ENCODE assay signal across 8 cellular contexts in the genomic region with DNA sequence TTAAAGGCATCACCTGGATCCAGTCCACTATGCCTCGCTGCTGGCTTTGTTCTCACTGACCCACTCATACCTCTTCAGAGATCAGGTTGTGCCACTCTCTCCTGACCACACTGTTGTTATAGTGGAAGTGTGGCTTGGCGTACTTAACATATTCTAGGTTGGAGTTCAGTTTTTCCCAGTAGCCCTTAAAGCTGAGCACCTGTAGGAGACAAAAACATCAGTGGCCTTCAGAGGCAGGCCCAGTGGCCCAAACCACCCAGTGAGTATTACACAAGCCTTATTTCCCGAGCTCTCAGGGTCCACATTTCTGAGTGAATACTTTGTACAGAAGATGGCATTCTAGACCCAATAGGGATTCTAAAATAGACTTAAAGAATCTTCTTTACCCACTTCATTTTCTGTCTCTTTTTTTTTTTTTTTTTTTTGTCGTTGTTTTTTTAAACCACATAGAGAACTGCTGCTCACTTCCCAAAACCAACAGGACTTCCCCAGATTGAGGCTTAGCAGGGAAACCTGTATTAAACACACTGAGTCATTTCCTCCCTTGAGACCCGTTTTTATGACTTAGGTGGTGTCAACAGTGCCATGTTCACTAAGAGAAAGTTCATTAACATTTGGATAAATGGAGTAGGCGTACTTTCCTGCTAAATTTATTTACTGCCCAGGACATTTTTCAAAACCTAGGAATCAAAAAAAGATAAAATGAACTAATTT.
DNase-seq lines count a peak whose midpoint lies in the region; ATAC-seq and TF ChIP-seq lines count a peak whose summit lies in the region.

No MANE protein-coding gene starts in this region.

- no peak overlapping the region for H3K4me2 ChIP-seq in DND-41 (ENCODE audit: insufficient read depth, low read length)
- H3K4me2 ChIP-seq in skeletal muscle satellite cell (ENCODE audit: low read length): peak overlapping the region; percentile 31
- H3K4me2 ChIP-seq in SK-N-SH: no peak overlapping the region

- H3K27ac ChIP-seq in DND-41 (ENCODE audit: low read length) (no peak overlapping the region), SK-N-SH (ENCODE audit: low read depth in 2 of 2, low read length in 1 of 2) (no peak overlapping the region), testis (peak overlapping the region in 1 of 2 donors; percentile 42)

- DNase-seq in DND-41 (peak; percentile 22), anterior cingulate cortex (lab: John Stamatoyannopoulos, UW) (no peak), SK-N-SH (no peak), testis (no peak)

- no peaks in the 10 kb centered on the region for H3K27me3 Mint-ChIP-seq in activated T-helper 17 cell treated with anti-CD3 and anti-CD28 coated beads, Interleukin-2, amount 50 U/mL, for 72 hours

- H3K27ac Mint-ChIP-seq in activated T-helper 17 cell treated with anti-CD3 and anti-CD28 coated beads, Interleukin-2, amount 50 U/mL, for 72 hours: peak overlapping the region; percentile 65

- H3K36me3 ChIP-seq in DND-41 (ENCODE audit: insufficient read depth, low read length): no peaks in the 10 kb centered on the region
- no peaks in the 10 kb centered on the region for H3K36me3 ChIP-seq in skeletal muscle satellite cell (ENCODE audit: insufficient read depth, low read length)
- H3K36me3 ChIP-seq in SK-N-SH (replicated peaks in 1 of 2; ENCODE audit: control insufficient read depth in 1 of 2, insufficient read depth in 2 of 2, low read length in 1 of 2): no peaks in the 10 kb centered on the region
- H3K36me3 ChIP-seq in testis (ENCODE audit: low read depth, missing control alignments): no peaks in the 10 kb centered on the region

- no peak for TF ChIP-seq POLR2A in testis (IDR thresholded peaks at IDR 0.05)

- H2AFZ ChIP-seq in DND-41 (ENCODE audit: low read depth, low read length) (no peak overlapping the region), SK-N-SH (ENCODE audit: low read depth) (no peak overlapping the region)

- TF ChIP-seq CTCF in DND-41 (IDR thresholded peaks at IDR 0.05; ENCODE audit: borderline replicate concordance, extremely low read depth, low read length, poor library complexity, severe bottlenecking) (no peak), SK-N-SH (IDR thresholded peaks at IDR 0.05) (no peak), testis (IDR thresholded peaks at IDR 0.05) (no peak)

- no peak overlapping the region for H3K4me3 ChIP-seq in DND-41 (ENCODE audit: low read depth in 1 of 2, low read length in 2 of 2)
- no peak overlapping the region for H3K4me3 ChIP-seq in skeletal muscle satellite cell (ENCODE audit: low read length)
- no peak overlapping the region for H3K4me3 ChIP-seq in SK-N-SH (ENCODE audit: low read depth in 2 of 2, low read length in 1 of 2)
- H3K4me3 ChIP-seq in testis: no peak overlapping the region

- H3K9me3 Mint-ChIP-seq in activated T-helper 17 cell treated with anti-CD3 and anti-CD28 coated beads, Interleukin-2, amount 50 U/mL, for 72 hours: no peaks in the 10 kb centered on the region

- no peak for TF ChIP-seq RAD21 in SK-N-SH (IDR thresholded peaks at IDR 0.05; ENCODE audit: low read length)

- no peaks in the 10 kb centered on the region for H3F3A ChIP-seq in SK-N-SH (replicated peaks; ENCODE audit: insufficient read depth)

- no peak for TF ChIP-seq EP300 in SK-N-SH (IDR thresholded peaks at IDR 0.05; ENCODE audit: borderline replicate concordance in 1 of 2, low read depth in 1 of 2, low read length in 1 of 2)

- ATAC-seq in DND-41 (ENCODE audit: insufficient read depth, low read depth): peak; percentile 37
- ATAC-seq in GM19463 (IDR thresholded peaks at IDR 0.05; ENCODE audit: unreplicated experiment): peak; percentile 60
- peak; percentile 39 for ATAC-seq in HG03575 (IDR thresholded peaks at IDR 0.05; ENCODE audit: extremely low read depth, insufficient number of reproducible peaks, low FRiP score, unreplicated experiment)
- peak; percentile 72 for ATAC-seq in activated T-helper 17 cell treated with anti-CD3 and anti-CD28 coated beads, Interleukin-2, amount 50 U/mL, for 72 hours (replicated peaks)

- no peaks in the 10 kb centered on the region for H3K27me3 ChIP-seq in DND-41 (ENCODE audit: insufficient read depth, low read length, poor library complexity)
- H3K27me3 ChIP-seq in skeletal muscle satellite cell (ENCODE audit: control insufficient read depth, insufficient read depth, low read length): no peaks in the 10 kb centered on the region
- no peaks in the 10 kb centered on the region for H3K27me3 ChIP-seq in SK-N-SH (ENCODE audit: insufficient read depth)
- no peaks in the 10 kb centered on the region for H3K27me3 ChIP-seq in testis

- peaks cover 43% of the 10 kb centered on the region for H3K4me1 Mint-ChIP-seq in activated T-helper 17 cell treated with anti-CD3 and anti-CD28 coated beads, Interleukin-2, amount 50 U/mL, for 72 hours

- CTCF ChIA-PET in SK-N-SH (lab: Yijun Ruan, JAX): interaction anchor here (1.0 kb wide), 1 partner anchor 83 kb away, joined by 4 read pairs; no protein-coding TSS in a partner anchor

- no peaks in the 10 kb centered on the region for H3K79me2 ChIP-seq in DND-41 (ENCODE audit: insufficient read depth, low read length)
- no peaks in the 10 kb centered on the region for H3K79me2 ChIP-seq in SK-N-SH (ENCODE audit: insufficient read depth)

- POLR2A ChIA-PET in SK-N-SH (lab: Yijun Ruan, JAX): no interaction called here

- 78% methylated on average over 6 of the region's 6 CpGs for WGBS in SK-N-SH (ENCODE audit: low lambda C conversion rate)
- WGBS in testis, 2 donors: 77 to 85% methylated on average over 6 of the region's 6 CpGs

- H3K4me1 ChIP-seq in DND-41 (ENCODE audit: insufficient read depth, low read length): peaks cover 39% of the 10 kb centered on the region
- peaks cover 64% of the 10 kb centered on the region for H3K4me1 ChIP-seq in skeletal muscle satellite cell (ENCODE audit: control insufficient read depth, insufficient read depth, low read length)
- H3K4me1 ChIP-seq in SK-N-SH (ENCODE audit: control insufficient read depth in 1 of 2, insufficient read depth in 2 of 2, low read depth in 1 of 2, low read length in 1 of 2): peaks cover 26 to 47% of the 10 kb centered on the region in 2 experiments
- peaks cover 20% of the 10 kb centered on the region for H3K4me1 ChIP-seq in testis

- intact Hi-C loops in testis (cut with DNase I; ENCODE audit: low total_unique reads): no loop called here

- peaks cover 6% of the 10 kb centered on the region for H3K36me3 Mint-ChIP-seq in activated T-helper 17 cell treated with anti-CD3 and anti-CD28 coated beads, Interleukin-2, amount 50 U/mL, for 72 hours (ENCODE audit: low read depth)

- H3K9ac ChIP-seq in DND-41 (ENCODE audit: low read depth, low read length) (no peak overlapping the region), skeletal muscle satellite cell (ENCODE audit: low read depth, low read length) (no peak overlapping the region), SK-N-SH (no peak overlapping the region)

- no peaks in the 10 kb centered on the region for H3K9me2 ChIP-seq in SK-N-SH

- peak overlapping the region; percentile 65 for H3K4me3 Mint-ChIP-seq in activated T-helper 17 cell treated with anti-CD3 and anti-CD28 coated beads, Interleukin-2, amount 50 U/mL, for 72 hours

- H4K20me1 ChIP-seq in DND-41 (ENCODE audit: insufficient read depth, low read length) (no peaks in the 10 kb centered on the region), SK-N-SH (ENCODE audit: insufficient read depth) (no peaks in the 10 kb centered on the region)

- no peaks in the 10 kb centered on the region for H3K9me3 ChIP-seq in DND-41 (ENCODE audit: insufficient read depth, low read length, severe bottlenecking)
- H3K9me3 ChIP-seq in skeletal muscle satellite cell (replicated peaks; ENCODE audit: low read length): no peaks in the 10 kb centered on the region
- H3K9me3 ChIP-seq in SK-N-SH: no peaks in the 10 kb centered on the region
- H3K9me3 ChIP-seq in testis: no peaks in the 10 kb centered on the region

TF ChIP-seq in SK-N-SH, 30 proteins besides CTCF, POLR2A, EP300 and RAD21:
- TF ChIP-seq SIN3A (IDR thresholded peaks at IDR 0.05; ENCODE audit: borderline replicate concordance, low read depth, low read length) (no peak), TEAD4 (IDR thresholded peaks at IDR 0.05; ENCODE audit: borderline replicate concordance, insufficient read depth) (no peak), SMC3 (IDR thresholded peaks at IDR 0.05; ENCODE audit: low read depth, low read length) (no peak), RCOR1 (IDR thresholded peaks at IDR 0.05; ENCODE audit: low read length) (no peak), POLR2AphosphoS5 (IDR thresholded peaks at IDR 0.05; ENCODE audit: low read depth, low read length) (no peak), MXI1 (IDR thresholded peaks at IDR 0.05; ENCODE audit: low read depth, low read length) (no peak), CHD2 (IDR thresholded peaks at IDR 0.05; ENCODE audit: low read length, partially characterized antibody) (no peak), GATA2 (CRISPR knock-in tag; IDR thresholded peaks at IDR 0.05) (no peak), NFIC (IDR thresholded peaks at IDR 0.05; ENCODE audit: borderline replicate concordance) (no peak), NRF1 (IDR thresholded peaks at IDR 0.05; ENCODE audit: low read depth, low read length) (no peak), GABPA (IDR thresholded peaks at IDR 0.05; ENCODE audit: low read depth) (no peak)
- TF ChIP-seq, protein P1, sequence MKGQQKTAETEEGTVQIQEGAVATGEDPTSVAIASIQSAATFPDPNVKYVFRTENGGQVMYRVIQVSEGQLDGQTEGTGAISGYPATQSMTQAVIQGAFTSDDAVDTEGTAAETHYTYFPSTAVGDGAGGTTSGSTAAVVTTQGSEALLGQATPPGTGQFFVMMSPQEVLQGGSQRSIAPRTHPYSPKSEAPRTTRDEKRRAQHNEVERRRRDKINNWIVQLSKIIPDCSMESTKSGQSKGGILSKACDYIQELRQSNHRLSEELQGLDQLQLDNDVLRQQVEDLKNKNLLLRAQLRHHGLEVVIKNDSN (IDR thresholded peaks at IDR 0.05; ENCODE audit: borderline replicate concordance, low read depth): no peak
